ENCODE assay signal across 9 cellular contexts in the genomic region with DNA sequence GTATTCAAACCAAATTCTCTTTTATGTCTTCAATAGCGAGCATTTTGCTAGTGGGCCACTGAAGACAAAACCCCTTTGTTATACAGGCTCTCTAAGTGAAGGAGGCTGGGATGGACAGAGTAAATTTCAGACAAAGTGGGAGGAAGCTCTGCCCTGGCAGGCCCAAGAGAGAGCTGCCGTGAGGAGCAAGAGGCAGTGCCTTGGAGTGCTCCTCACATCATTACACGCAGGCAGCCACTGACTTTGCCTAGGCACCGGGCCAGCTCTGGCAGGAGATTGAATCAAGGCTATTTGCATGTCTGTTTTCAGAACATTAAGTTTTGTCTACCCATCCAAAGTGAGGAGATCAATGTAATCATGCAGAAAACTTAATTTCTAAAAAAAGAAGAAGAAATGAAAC.
DNase-seq lines count a peak whose midpoint lies in the region; ATAC-seq and TF ChIP-seq lines count a peak whose summit lies in the region.
"Had no signal": no experiment of that assay in that cellular context is flagged by ENCODE, and none has a peak within 500 bp of the region (broad histone marks: within the 10 kb centered on the region; RNA-seq: fewer than 3 reads in every experiment).

No MANE protein-coding gene starts in this region.

- H3K9me3 ChIP-seq in esophagus muscularis mucosa, result no peaks in the 10 kb centered on the region

- intact Hi-C loops in esophagus muscularis mucosa (cut with DNase I), result loop anchor here (10.0 kb wide), 3 partner anchors 214 to 324 kb away; a partner anchor contains a TSS
- intact Hi-C loops in sciatic nerve (cut with DNase I), result no loop called here

- no peaks in the 10 kb centered on the region for H3K36me3 ChIP-seq in esophagus muscularis mucosa
- H3K36me3 ChIP-seq: SJSA1 had no signal

- H3K4me3 ChIP-seq in esophagus muscularis mucosa, result no peak overlapping the region
- H3K4me3 ChIP-seq: SJSA1 had no signal

- ATAC-seq in GM19043 (IDR thresholded peaks at IDR 0.05; ENCODE audit: low read depth, unreplicated experiment), result peak; percentile 30
- peak; percentile 46 for ATAC-seq in HG03139 (IDR thresholded peaks at IDR 0.05; ENCODE audit: unreplicated experiment)
- ATAC-seq in sciatic nerve, result peak; percentile 88
- ATAC-seq in HG03280 (IDR thresholded peaks at IDR 0.05; ENCODE audit: unreplicated experiment), result no peak

- 35% methylated on average over 4 of the region's 4 CpGs for WGBS in esophagus muscularis mucosa

- no peak for TF ChIP-seq POLR2A in esophagus muscularis mucosa (IDR thresholded peaks at IDR 0.05; ENCODE audit: low read depth)

- peak overlapping the region; percentile 52 to 65 (median 62) for H3K27ac ChIP-seq in esophagus muscularis mucosa (replicated peaks in 1 of 4)
- H3K27ac ChIP-seq: SJSA1 had no signal

- TF ChIP-seq EP300 in esophagus muscularis mucosa (IDR thresholded peaks at IDR 0.05), result no peak

- H3K27me3 ChIP-seq in esophagus muscularis mucosa, result no peaks in the 10 kb centered on the region
- H3K27me3 ChIP-seq: SJSA1 had no signal

- peaks cover 18 to 46% (median 37%) of the 10 kb centered on the region in 4 donors for H3K4me1 ChIP-seq in esophagus muscularis mucosa

- DNase-seq in esophagus muscularis mucosa (ENCODE audit: extremely low spot score) (no peak), sciatic nerve (ENCODE audit: low spot score) (peak; percentile 77), NK-92 (lab: John Stamatoyannopoulos, UW; ENCODE audit: unreplicated experiment) (no peak), NCI-H82 (lab: John Stamatoyannopoulos, UW) (no peak), retina (no peak)

- no peak for TF ChIP-seq CTCF in esophagus muscularis mucosa (IDR thresholded peaks at IDR 0.05)
